Comparison of ENCODE assay signal across 9 cellular contexts in genomic region chr14:65095633-65096205, GRCh38. TPM values are rescaled to one million over a fixed set of nuclear protein-coding genes. Genes with fewer than 3 reads are reported as not detected.
DNase-seq lines count a peak whose midpoint lies in the region; ATAC-seq, FAIRE-seq and TF ChIP-seq lines count a peak whose summit lies in the region.
"Had no signal": no experiment of that assay in that cellular context is flagged by ENCODE, and none has a peak within 500 bp of the region (broad histone marks: within the 10 kb centered on the region; RNA-seq: fewer than 3 reads in every experiment).

No MANE protein-coding gene starts in this region.

- TF ChIP-seq POLR2A in H54 (IDR thresholded peaks at IDR 0.05; ENCODE audit: low read depth, low read length) (no peak), stomach (IDR thresholded peaks at IDR 0.05) (no peak)

- peaks cover 60% of the 10 kb centered on the region for H3K36me3 ChIP-seq in adipocyte (ENCODE audit: control insufficient read depth, insufficient read depth, low read length, severe bottlenecking)
- no peaks in the 10 kb centered on the region for H3K36me3 ChIP-seq in hepatocyte (replicated peaks; ENCODE audit: insufficient read depth, low read depth)
- H3K36me3 ChIP-seq in stomach, result peaks cover 12 to 50% (median 46%) of the 10 kb centered on the region in 4 donors

- no peaks in the 10 kb centered on the region for H3K9me3 ChIP-seq in adipocyte (ENCODE audit: control insufficient read depth, low read length)
- no peaks in the 10 kb centered on the region for H3K9me3 ChIP-seq in hepatocyte (ENCODE audit: low read depth)
- no peaks in the 10 kb centered on the region for H3K9me3 ChIP-seq in stomach
- H3K9me3 ChIP-seq: HAP-1 had no signal

- H3K4me3 ChIP-seq in adipocyte (ENCODE audit: low read length) (peak overlapping the region; percentile 71), hepatocyte (no peak overlapping the region), stomach (no peak overlapping the region)
- H3K4me3 ChIP-seq: HAP-1 had no signal

- peaks cover 56% of the 10 kb centered on the region for H3K4me1 ChIP-seq in adipocyte (ENCODE audit: control insufficient read depth, insufficient read depth, low read length)
- peaks cover 22% of the 10 kb centered on the region for H3K4me1 ChIP-seq in hepatocyte (ENCODE audit: insufficient read depth)
- H3K4me1 ChIP-seq in stomach, result peaks cover 49 to 97% (median 76%) of the 10 kb centered on the region in 4 donors

- H4K20me1 ChIP-seq in hepatocyte (ENCODE audit: insufficient read depth, poor library complexity, severe bottlenecking), result peaks cover 12% of the 10 kb centered on the region

- intact Hi-C loops in stomach (cut with DNase I; ENCODE audit: low total_unique reads), result no loop called here

- WGBS in hepatocyte (ENCODE audit: low lambda C conversion rate, missing lambda C conversion rate), result 64% methylated on average over 3 of the region's 3 CpGs
- 25 to 38% (median 33%) methylated on average over 3 of the region's 3 CpGs for WGBS in stomach, 5 donors

- no peak for TF ChIP-seq EP300 in stomach (IDR thresholded peaks at IDR 0.05)

- FAIRE-seq in H54 (lab: Jason Lieb, UNC), result peak; percentile 33

- no peak overlapping the region for H2AFZ ChIP-seq in hepatocyte

- ATAC-seq in HG02678 (IDR thresholded peaks at IDR 0.05; ENCODE audit: unreplicated experiment) (no peak), HG02885 (IDR thresholded peaks at IDR 0.05; ENCODE audit: poor library complexity, unreplicated experiment) (no peak), HG02623 (IDR thresholded peaks at IDR 0.05; ENCODE audit: unreplicated experiment) (no peak)

- no peaks in the 10 kb centered on the region for H3K9me2 ChIP-seq in hepatocyte (replicated peaks; ENCODE audit: insufficient read depth)

- H3K79me2 ChIP-seq in hepatocyte, result peaks cover 64% of the 10 kb centered on the region

- peak overlapping the region; percentile 77 for H3K9ac ChIP-seq in adipocyte (ENCODE audit: low read length)

- H3K27ac ChIP-seq in hepatocyte, result peak overlapping the region; percentile 64
- H3K27ac ChIP-seq in stomach, result peak overlapping the region; percentile 49 to 73 (median 71)

- TF ChIP-seq CTCF in hepatocyte (IDR thresholded peaks at IDR 0.05; ENCODE audit: poor library complexity) (no peak), stomach (IDR thresholded peaks at IDR 0.05) (no peak)

- no peaks in the 10 kb centered on the region for H3K27me3 ChIP-seq in adipocyte (replicated peaks; ENCODE audit: control insufficient read depth, insufficient read depth, low read length)
- no peaks in the 10 kb centered on the region for H3K27me3 ChIP-seq in hepatocyte
- no peaks in the 10 kb centered on the region for H3K27me3 ChIP-seq in stomach

- peak overlapping the region; percentile 54 for H3K4me2 ChIP-seq in hepatocyte

- DNase-seq in H54 (ENCODE audit: insufficient read length, low spot score) (no peak), adipocyte (ENCODE audit: low read depth) (peak; percentile 87), hepatocyte (ENCODE audit: low spot score) (peak; percentile 53), stomach (peak; percentile 72), NCI-H2107 treated with DMSO at 0.1 percent for 48 hours (lab: John Stamatoyannopoulos, UW; ENCODE audit: unreplicated experiment) (no peak)

RNA-seq across cellular contexts. Expression of gene MAX, which starts 6.6 kb away (rescaled TPM):
- total RNA-seq in hepatocyte (53.5 and 54.3 TPM in 2 replicates), stomach (10 to 100 TPM; 21.4 to 64.9 (median 51.3) TPM)
- polyA plus RNA-seq in hepatocyte (70.5 and 86.5 TPM in 2 replicates), stomach (10 to 100 TPM; 42.8 to 51.5 (median 44.1) TPM)

Comparison
In these comparisons a context has a peak if more than half of its experiments do, and no peak if none do; other contexts are left out.
1. DNase-seq: peak in adipocyte (single experiment), hepatocyte (single experiment) and stomach (single experiment); none in H54 (single experiment) and NCI-H2107 treated with DMSO at 0.1 percent for 48 hours (single experiment).